Comparison of ENCODE assay signal across 1 cellular context in genomic region chrX:136211766-136212556, GRCh38.
TF ChIP-seq lines count a peak whose summit lies in the region.

No MANE protein-coding gene starts in this region.

TF ChIP-seq in H1, 55 proteins besides CTCF, POLR2A, EP300 and RAD21:
- TF ChIP-seq E2F6 (IDR thresholded peaks at IDR 0.05), result no peak
- TF ChIP-seq CEBPB (IDR thresholded peaks at IDR 0.05; ENCODE audit: low read depth, low read length), result no peak
- TF ChIP-seq ATF3 (IDR thresholded peaks at IDR 0.05; ENCODE audit: insufficient read depth, low read depth, low read length), result no peak
- no peak for TF ChIP-seq SAP30 (IDR thresholded peaks at IDR 0.05; ENCODE audit: insufficient read depth, insufficient replicate concordance, low read length)
- TF ChIP-seq ZNF274 (IDR thresholded peaks at IDR 0.05; ENCODE audit: borderline replicate concordance, extremely low read depth, low read length), result no peak
- no peak for TF ChIP-seq BCL11A (IDR thresholded peaks at IDR 0.05; ENCODE audit: low read depth in 2 of 2, low read length in 2 of 2)
- TF ChIP-seq GABPA (IDR thresholded peaks at IDR 0.05; ENCODE audit: borderline replicate concordance, insufficient read depth, low read length), result no peak
- no peak for TF ChIP-seq SIN3A (conservative IDR thresholded peaks at IDR 0.05 in 1 of 2, IDR thresholded peaks at IDR 0.05 in 1 of 2; ENCODE audit: low read depth in 1 of 2, low read length in 2 of 2)
- TF ChIP-seq PHF8 (conservative IDR thresholded peaks at IDR 0.05; ENCODE audit: low read depth, low read length), result no peak
- no peak for TF ChIP-seq SUZ12 (IDR thresholded peaks at IDR 0.05; ENCODE audit: low read length)
- TF ChIP-seq RFX5 (IDR thresholded peaks at IDR 0.05; ENCODE audit: borderline replicate concordance, low read depth, low read length), result no peak
- TF ChIP-seq SRF (IDR thresholded peaks at IDR 0.05; ENCODE audit: low read depth, low read length), result no peak
- TF ChIP-seq SIRT6 (IDR thresholded peaks at IDR 0.05; ENCODE audit: low read length), result no peak
- TF ChIP-seq HDAC6 (IDR thresholded peaks at IDR 0.05; ENCODE audit: low read depth, low read length), result no peak
- no peak for TF ChIP-seq SP4 (IDR thresholded peaks at IDR 0.05; ENCODE audit: low read length)
- TF ChIP-seq FOSL1 (IDR thresholded peaks at IDR 0.05; ENCODE audit: insufficient read depth, low read depth, low read length), result no peak
- no peak for TF ChIP-seq CHD1 (IDR thresholded peaks at IDR 0.05; ENCODE audit: low read depth, low read length)
